10 cellular contexts compared by ENCODE assay signal in the genomic region with DNA sequence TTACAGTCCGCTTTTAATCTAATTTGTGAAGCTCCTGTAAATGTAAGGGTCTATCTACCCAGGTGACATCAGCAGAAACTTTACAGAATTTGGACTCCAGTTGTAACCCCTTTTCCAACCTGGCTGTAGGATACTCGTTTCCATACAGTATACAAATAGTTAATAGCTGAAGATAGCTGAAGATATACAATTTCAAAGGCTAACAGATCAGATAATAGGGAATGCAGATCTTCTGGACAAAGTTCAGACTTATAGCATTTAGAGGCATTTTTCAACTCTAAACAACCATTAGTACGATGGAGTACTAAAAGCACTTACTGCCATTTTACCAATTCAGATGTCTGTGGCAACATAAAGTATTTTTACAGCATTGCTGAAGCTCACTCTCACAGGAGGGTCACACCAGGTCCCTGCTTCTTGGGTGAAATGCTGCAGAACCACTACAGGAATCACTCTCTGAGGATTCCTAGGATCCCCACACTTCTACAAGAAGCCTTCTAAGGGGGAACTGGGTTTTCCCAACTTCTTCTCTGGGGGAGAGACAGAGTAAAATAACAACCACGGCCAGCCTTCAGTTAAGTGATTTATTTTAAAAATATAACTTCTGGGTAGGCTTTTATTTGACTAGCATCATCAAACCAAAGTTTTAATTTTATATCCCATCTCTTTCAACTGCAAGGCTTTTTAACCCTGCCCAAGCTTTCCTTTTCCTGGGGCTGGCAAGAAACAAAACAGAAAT. TPM values are rescaled to one million over a fixed set of nuclear protein-coding genes. Genes with fewer than 3 reads are reported as not detected.
DNase-seq lines count a peak whose midpoint lies in the region; ATAC-seq and TF ChIP-seq lines count a peak whose summit lies in the region.
"Had no signal": no experiment of that assay in that cellular context is flagged by ENCODE, and none has a peak within 500 bp of the region (broad histone marks: within the 10 kb centered on the region; RNA-seq: fewer than 3 reads in every experiment).

No MANE protein-coding gene starts in this region.

- H3K4me1 Mint-ChIP-seq in activated T-cell treated with anti-CD3 and anti-CD28 coated beads, Interleukin-2, amount 50 U/mL, for 72 hours (ENCODE audit: low read depth) = peaks cover 75% of the 10 kb centered on the region
- H3K4me1 Mint-ChIP-seq in activated T-helper 17 cell treated with anti-CD3 and anti-CD28 coated beads, Interleukin-2, amount 50 U/mL, for 72 hours = peaks cover 32% of the 10 kb centered on the region

- H3K27ac ChIP-seq in lower lobe of right lung = peak overlapping the region; percentile 12
- H3K27ac ChIP-seq: C4-2B had no signal

- H3K4me3 ChIP-seq in lower lobe of right lung = no peak overlapping the region

- peak overlapping the region; percentile 3 to 22 for H3K4me3 Mint-ChIP-seq in activated T-cell treated with anti-CD3 and anti-CD28 coated beads, Interleukin-2, amount 50 U/mL, for 72 hours
- peak overlapping the region; percentile 92 for H3K4me3 Mint-ChIP-seq in activated T-helper 17 cell treated with anti-CD3 and anti-CD28 coated beads, Interleukin-2, amount 50 U/mL, for 72 hours

- no peak for ATAC-seq in activated T-cell treated with anti-CD3 and anti-CD28 coated beads, Interleukin-2, amount 50 U/mL, for 72 hours (replicated peaks in 1 of 2)
- ATAC-seq in activated T-helper 17 cell treated with anti-CD3 and anti-CD28 coated beads, Interleukin-2, amount 50 U/mL, for 72 hours (replicated peaks) = no peak
- ATAC-seq in lower lobe of right lung (no peak), HG03571 (IDR thresholded peaks at IDR 0.05; ENCODE audit: unreplicated experiment) (no peak), GM18498 (IDR thresholded peaks at IDR 0.05; ENCODE audit: unreplicated experiment) (no peak)

- H3K36me3 Mint-ChIP-seq in activated T-cell treated with anti-CD3 and anti-CD28 coated beads, Interleukin-2, amount 50 U/mL, for 72 hours (ENCODE audit: insufficient read depth in 2 of 2) = peaks cover 10 to 16% of the 10 kb centered on the region in 2 donors
- peaks cover 80% of the 10 kb centered on the region for H3K36me3 Mint-ChIP-seq in activated T-helper 17 cell treated with anti-CD3 and anti-CD28 coated beads, Interleukin-2, amount 50 U/mL, for 72 hours (ENCODE audit: low read depth)

- no peak for TF ChIP-seq CTCF in lower lobe of right lung (IDR thresholded peaks at IDR 0.05)

- H3K27me3 ChIP-seq in lower lobe of right lung (ENCODE audit: low read depth) = no peaks in the 10 kb centered on the region

- H3K36me3 ChIP-seq in lower lobe of right lung = peaks cover 33% of the 10 kb centered on the region

- peak overlapping the region; percentile 13 for H3K27ac Mint-ChIP-seq in activated T-cell treated with anti-CD3 and anti-CD28 coated beads, Interleukin-2, amount 50 U/mL, for 72 hours
- no peak overlapping the region for H3K27ac Mint-ChIP-seq in activated T-helper 17 cell treated with anti-CD3 and anti-CD28 coated beads, Interleukin-2, amount 50 U/mL, for 72 hours

- intact Hi-C loops in lower lobe of right lung (cut with DNase I) = no loop called here

- no peaks in the 10 kb centered on the region for H3K9me3 ChIP-seq in lower lobe of right lung

- H3K27me3 Mint-ChIP-seq in activated T-cell treated with anti-CD3 and anti-CD28 coated beads, Interleukin-2, amount 50 U/mL, for 72 hours (ENCODE audit: low read depth) = no peaks in the 10 kb centered on the region
- no peaks in the 10 kb centered on the region for H3K27me3 Mint-ChIP-seq in activated T-helper 17 cell treated with anti-CD3 and anti-CD28 coated beads, Interleukin-2, amount 50 U/mL, for 72 hours

- DNase-seq in activated T-cell treated with anti-CD3 and anti-CD28 coated beads, Interleukin-2, amount 50 U/mL, for 72 hours = no peak
- no peak for DNase-seq in activated T-cell treated with anti-CD3 and anti-CD28 coated beads, Interleukin-2, amount 50 U/mL, for 1 hour
- DNase-seq in lower lobe of right lung (no peak), superior temporal gyrus (ENCODE audit: extremely low spot score) (peak; percentile 58), occipital lobe (lab: John Stamatoyannopoulos, UW) (no peak)
- DNase-seq: nucleus accumbens had no signal

- H3K4me1 ChIP-seq in lower lobe of right lung = peaks cover 73% of the 10 kb centered on the region

- H3K9me3 Mint-ChIP-seq in activated T-cell treated with anti-CD3 and anti-CD28 coated beads, Interleukin-2, amount 50 U/mL, for 72 hours = no peaks in the 10 kb centered on the region
- no peaks in the 10 kb centered on the region for H3K9me3 Mint-ChIP-seq in activated T-helper 17 cell treated with anti-CD3 and anti-CD28 coated beads, Interleukin-2, amount 50 U/mL, for 72 hours

RNA-seq across cellular contexts. Expression of gene VEZF1, which starts 2.9 kb away (rescaled TPM):
- total RNA-seq in activated T-cell treated with anti-CD3 and anti-CD28 coated beads, Interleukin-2, amount 50 U/mL, for 72 hours = 10 to 100 TPM; 42.6 to 44.6 TPM
- 10 to 100 TPM; 21.4 to 29.6 TPM for total RNA-seq in activated T-helper 17 cell treated with anti-CD3 and anti-CD28 coated beads, Interleukin-2, amount 50 U/mL, for 72 hours
- total RNA-seq in lower lobe of right lung (73.5 TPM), occipital lobe (71.1 TPM)

RNA-seq across cellular contexts. Expression of gene SRSF1, which starts 21.9 kb away (rescaled TPM):
- 100 to 1,000 TPM; 233 to 281 TPM for total RNA-seq in activated T-cell treated with anti-CD3 and anti-CD28 coated beads, Interleukin-2, amount 50 U/mL, for 72 hours
- 100 to 1,000 TPM; 276 to 391 TPM for total RNA-seq in activated T-helper 17 cell treated with anti-CD3 and anti-CD28 coated beads, Interleukin-2, amount 50 U/mL, for 72 hours
- 159 TPM for total RNA-seq in lower lobe of right lung
- total RNA-seq in occipital lobe = 382 TPM

RNA-seq across cellular contexts. Expression of gene CUEDC1, which starts 29.9 kb away (rescaled TPM):
- total RNA-seq in activated T-cell treated with anti-CD3 and anti-CD28 coated beads, Interleukin-2, amount 50 U/mL, for 72 hours = 1 to 10 TPM; 1.1 to 1.4 TPM
- under 1 TPM; 0.15 to 0.56 TPM for total RNA-seq in activated T-helper 17 cell treated with anti-CD3 and anti-CD28 coated beads, Interleukin-2, amount 50 U/mL, for 72 hours
- 42.8 TPM for total RNA-seq in lower lobe of right lung
- 10.9 TPM for total RNA-seq in occipital lobe
